Comparison of ENCODE assay signal across 23 cellular contexts in genomic region chr20:986733-987355, GRCh38. TPM values are rescaled to one million over a fixed set of nuclear protein-coding genes. Genes with fewer than 3 reads are reported as not detected.
DNase-seq lines count a peak whose midpoint lies in the region; ATAC-seq, FAIRE-seq and TF ChIP-seq lines count a peak whose summit lies in the region.
"Had no signal": no experiment of that assay in that cellular context is flagged by ENCODE, and none has a peak within 500 bp of the region (broad histone marks: within the 10 kb centered on the region; RNA-seq: fewer than 3 reads in every experiment).

No MANE protein-coding gene starts in this region.

- H3K27me3 Mint-ChIP-seq in CD4-positive, alpha-beta T cell, result peaks cover 45% of the 10 kb centered on the region

- no peak for FAIRE-seq in GM12892 (lab: Jason Lieb, UNC)

- H3K9me3 ChIP-seq in CD4-positive, alpha-beta T cell (ENCODE audit: control insufficient read depth, low read length), result no peaks in the 10 kb centered on the region
- H3K9me3 ChIP-seq: left ventricle myocardium inferior, right lobe of liver, suprapubic skin had no signal

- H3K9me3 Mint-ChIP-seq in CD4-positive, alpha-beta T cell, result no peaks in the 10 kb centered on the region
- H3K9me3 Mint-ChIP-seq: activated T-helper 1 cell treated with anti-CD3 and anti-CD28 coated beads, Interleukin-12 subunit alpha, Interleukin-12 subunit beta, Interleukin-2, Interleukin-4 antibody, amounts not matched to agents 30 ng/mL and 10 ng/mL and 1 ng/mL, durations not matched to agents 14 hours and 24 hours and 36 hours had no signal

- POLR2A ChIA-PET in RWPE1 (lab: Yijun Ruan, JAX; ENCODE audit: low non-redundant PET), result interaction anchor here (0.6 kb wide), 1 partner anchor 463 kb away, joined by 4 read pairs; no protein-coding TSS in a partner anchor
- POLR2A ChIA-PET in CD4-positive, alpha-beta T cell (lab: Charles Lee), result no interaction called here

- H3K36me3 Mint-ChIP-seq in CD4-positive, alpha-beta T cell (ENCODE audit: low read depth), result no peaks in the 10 kb centered on the region

- TF ChIP-seq POLR2A in GM12892 (IDR thresholded peaks at IDR 0.05; ENCODE audit: low read depth, low read length), result no peak

- no peak for TF ChIP-seq CTCF in RWPE1 (conservative IDR thresholded peaks at IDR 0.05; ENCODE audit: low read depth)
- TF ChIP-seq CTCF in CD4-positive, alpha-beta T cell (IDR thresholded peaks at IDR 0.05), result no peak

- no peak overlapping the region for H3K27ac Mint-ChIP-seq in CD4-positive, alpha-beta T cell
- H3K27ac Mint-ChIP-seq: activated T-helper 1 cell treated with anti-CD3 and anti-CD28 coated beads, Interleukin-12 subunit alpha, Interleukin-12 subunit beta, Interleukin-2, Interleukin-4 antibody, amounts not matched to agents 30 ng/mL and 10 ng/mL and 1 ng/mL, durations not matched to agents 14 hours and 24 hours and 36 hours had no signal

- CTCF ChIA-PET in RWPE1 (lab: Yijun Ruan, JAX), result interaction anchor here (0.6 to 1.6 kb wide), 4 partner anchors 30 to 171 kb away, joined by 3 to 7 read pairs (median 4); no protein-coding TSS in a partner anchor
- CTCF ChIA-PET in CD4-positive, alpha-beta T cell (lab: Charles Lee), result no interaction called here

- DNase-seq in DMS53 (lab: John Stamatoyannopoulos, UW) (peak; percentile 76), Kasumi-1 (lab: John Stamatoyannopoulos, UW) (peak; percentile 7 to 40), RWPE1 (ENCODE audit: low spot score) (peak; percentile 34), iPS-NIHi7 (ENCODE audit: extremely low spot score) (peak; percentile 27), GM12892 (ENCODE audit: insufficient read length) (no peak)
- no peak for DNase-seq in stimulated activated CD4-positive, alpha-beta T cell treated with anti-CD3 and anti-CD28 coated beads, Interleukin-1b, Interleukin-23, amount 100 ng/mL, for 48 hours
- no peak for DNase-seq in CD4-positive, alpha-beta T cell
- DNase-seq: AML-193; DMS153; effector memory CD4-positive, alpha-beta T cell; KG1; left ventricle myocardium inferior; NCI-H1694; NCI-H510A; right lobe of liver; stimulated activated CD4-positive, alpha-beta T cell treated with anti-CD3 and anti-CD28 coated beads, Interleukin-2, amount 100 ng/mL, for 24 hours had no signal

- no peak overlapping the region for H3K4me3 Mint-ChIP-seq in CD4-positive, alpha-beta T cell
- H3K4me3 Mint-ChIP-seq: activated T-helper 1 cell treated with anti-CD3 and anti-CD28 coated beads, Interleukin-12 subunit alpha, Interleukin-12 subunit beta, Interleukin-2, Interleukin-4 antibody, amounts not matched to agents 30 ng/mL and 10 ng/mL and 1 ng/mL, durations not matched to agents 14 hours and 24 hours and 36 hours had no signal

- no peak for ATAC-seq in GM21526 (IDR thresholded peaks at IDR 0.05; ENCODE audit: low FRiP score, unreplicated experiment)
- no peak for ATAC-seq in CD4-positive, alpha-beta T cell (ENCODE audit: poor library complexity)
- ATAC-seq: Panc1, right lobe of liver had no signal

- no peaks in the 10 kb centered on the region for H3K4me1 Mint-ChIP-seq in CD4-positive, alpha-beta T cell (ENCODE audit: low read depth)

- H3K27ac ChIP-seq in RWPE1, result no peak overlapping the region
- H3K27ac ChIP-seq in CD4-positive, alpha-beta T cell (ENCODE audit: low read depth, low read length), result no peak overlapping the region
- H3K27ac ChIP-seq: HL-60, left ventricle myocardium inferior, right lobe of liver, suprapubic skin had no signal

- peaks cover 12% of the 10 kb centered on the region for H3K27me3 ChIP-seq in CD4-positive, alpha-beta T cell (ENCODE audit: control insufficient read depth, insufficient read depth, low read length)
- H3K27me3 ChIP-seq: right lobe of liver had no signal

- intact Hi-C loops in CD4-positive, alpha-beta T cell (cut with DNase I, micrococcal nuclease), result no loop called here

RNA-seq across cellular contexts. Expression of gene RSPO4, which starts 15.3 kb away (rescaled TPM):
- not detected for polyA plus RNA-seq in GM12892 (2012; ENCODE audit: missing spikeins)
- under 1 TPM; 0.14 to 0.25 TPM for total RNA-seq in CD4-positive, alpha-beta T cell
- total RNA-seq: activated T-helper 1 cell treated with anti-CD3 and anti-CD28 coated beads, Interleukin-12 subunit alpha, Interleukin-12 subunit beta, Interleukin-2, Interleukin-4 antibody, amounts not matched to agents 30 ng/mL and 10 ng/mL and 1 ng/mL, durations not matched to agents 14 hours and 24 hours and 36 hours; cardiac septum; left ventricle myocardium inferior; omental fat pad had no signal

Comparison
In these comparisons a context has a peak if more than half of its experiments do, and no peak if none do; other contexts are left out.
1. DNase-seq: peak in DMS53 (single experiment), Kasumi-1 (2 of 2), RWPE1 (single experiment) and iPS-NIHi7 (single experiment); none in GM12892 (single experiment), stimulated activated CD4-positive, alpha-beta T cell treated with anti-CD3 and anti-CD28 coated beads, Interleukin-1b, Interleukin-23, amount 100 ng/mL, for 48 hours (single experiment) and CD4-positive, alpha-beta T cell (0 of 10).